1 cellular context compared by ENCODE assay signal in genomic region chr11:115303304-115303703, GRCh38.
TF ChIP-seq lines count a peak whose summit lies in the region.

No MANE protein-coding gene starts in this region.

TF ChIP-seq in SK-N-SH treated with all-trans-retinoic acid at 6 μM for 48 hours, 23 proteins besides CTCF, POLR2A, EP300 and RAD21 (continued from another document):
- TF ChIP-seq POU6F1 (CRISPR knock-in tag; IDR thresholded peaks at IDR 0.05; ENCODE audit: borderline replicate concordance, low read depth), result no peak
- no peak for TF ChIP-seq ZNF8 (CRISPR knock-in tag; IDR thresholded peaks at IDR 0.05)
- TF ChIP-seq BACH2 (CRISPR knock-in tag; IDR thresholded peaks at IDR 0.05; ENCODE audit: borderline replicate concordance), result no peak
- TF ChIP-seq CSRNP3 (CRISPR knock-in tag; IDR thresholded peaks at IDR 0.05), result no peak
